29 cellular contexts compared by ENCODE assay signal in the genomic region with DNA sequence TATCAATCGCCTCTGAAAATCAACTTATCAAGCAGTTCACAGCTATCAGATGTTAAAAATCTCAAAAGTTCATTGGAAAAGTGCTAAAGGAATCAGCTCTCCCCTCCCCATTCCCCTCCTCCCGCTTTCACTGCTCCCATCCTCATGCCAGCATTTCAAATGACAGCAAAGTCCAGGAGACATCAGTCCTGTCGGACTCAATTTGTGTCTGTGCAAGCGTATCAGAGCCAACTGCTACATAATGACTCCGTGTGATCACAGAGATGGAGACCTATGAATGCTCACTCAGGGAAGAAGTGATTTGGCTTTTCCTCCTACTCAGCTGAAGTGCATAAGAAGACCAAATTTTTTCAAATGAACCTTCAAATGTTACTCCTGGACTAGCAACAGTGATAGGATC.
"Had no signal": no experiment of that assay in that cellular context is flagged by ENCODE, and none has a peak within 500 bp of the region (broad histone marks: within the 10 kb centered on the region; RNA-seq: fewer than 3 reads in every experiment).

No MANE protein-coding gene starts in this region.

- H3K4me1 ChIP-seq: breast epithelium, colonic mucosa, pancreas had no signal

- H3K36me3 Mint-ChIP-seq: activated CD8-positive, alpha-beta memory T cell treated with anti-CD3 and anti-CD28 coated beads, Interleukin-2, amount 10 ng/mL, durations not matched to agents 7 days and 5 days; activated naive CD4-positive, alpha-beta T cell treated with anti-CD3 and anti-CD28 coated beads, Interleukin-2, amount 50 U/mL, for 24 hours; immature natural killer cell; naive B cell; stimulated activated naive B cell treated with anti-CD40 and anti-IgM and Interleukin-4, amounts not matched to agents 10 μg/mL and 1 μg/mL and 100 μg/mL, for 72 hours had no signal

- H2AFZ ChIP-seq: hepatocyte had no signal

- H3K27ac Mint-ChIP-seq: activated CD4-positive, alpha-beta T cell treated with anti-CD3 and anti-CD28 coated beads for 36 hours; activated CD8-positive, alpha-beta memory T cell treated with anti-CD3 and anti-CD28 coated beads, Interleukin-2, amount 10 ng/mL, durations not matched to agents 7 days and 5 days; activated CD8-positive, alpha-beta T cell treated with anti-CD3 and anti-CD28 coated beads, Interleukin-2, amount 10 ng/mL, durations not matched to agents 7 days and 5 days; activated naive CD4-positive, alpha-beta T cell treated with anti-CD3 and anti-CD28 coated beads, Interleukin-2, amount 50 U/mL, for 24 hours; activated naive CD8-positive, alpha-beta T cell treated with anti-CD3 and anti-CD28 coated beads, Interleukin-2, amount 50 U/mL, for 24 hours; activated T-helper 2 cell treated with anti-CD3 and anti-CD28 coated beads, Interferon-gamma antibody, Interleukin-2, Interleukin-4, amounts not matched to agents 10 μg/mL and 5 μg/mL and 100 μg/mL, durations not matched to agents 14 hours and 24 hours and 36 hours; immature natural killer cell; naive B cell; stimulated activated naive B cell treated with anti-CD40 and anti-IgM and Interleukin-4, amounts not matched to agents 10 μg/mL and 1 μg/mL and 100 μg/mL, for 72 hours had no signal

- H3K9me3 Mint-ChIP-seq: activated naive CD8-positive, alpha-beta T cell treated with anti-CD3 and anti-CD28 coated beads, Interleukin-2, amount 50 U/mL, for 24 hours; activated T-helper 2 cell treated with anti-CD3 and anti-CD28 coated beads, Interferon-gamma antibody, Interleukin-2, Interleukin-4, amounts not matched to agents 10 μg/mL and 5 μg/mL and 100 μg/mL, durations not matched to agents 14 hours and 24 hours and 36 hours; naive B cell had no signal

- H3K9me3 ChIP-seq: breast epithelium, colonic mucosa, gastrocnemius medialis, left lung, lower lobe of right lung, pancreas, stomach, tibial artery had no signal

- H3K27me3 ChIP-seq: colonic mucosa, gastrocnemius medialis, hepatocyte, left lung, stomach, tibial artery had no signal

- H3K4me3 Mint-ChIP-seq: activated CD4-positive, alpha-beta T cell treated with anti-CD3 and anti-CD28 coated beads for 36 hours; activated CD8-positive, alpha-beta memory T cell treated with anti-CD3 and anti-CD28 coated beads, Interleukin-2, amount 10 ng/mL, durations not matched to agents 7 days and 5 days; activated CD8-positive, alpha-beta T cell treated with anti-CD3 and anti-CD28 coated beads, Interleukin-2, amount 10 ng/mL, durations not matched to agents 7 days and 5 days; activated naive CD4-positive, alpha-beta T cell treated with anti-CD3 and anti-CD28 coated beads, Interleukin-2, amount 50 U/mL, for 24 hours; activated naive CD8-positive, alpha-beta T cell treated with anti-CD3 and anti-CD28 coated beads, Interleukin-2, amount 50 U/mL, for 24 hours; immature natural killer cell; naive B cell; stimulated activated naive B cell treated with anti-CD40 and anti-IgM and Interleukin-4, amounts not matched to agents 10 μg/mL and 1 μg/mL and 100 μg/mL, for 72 hours had no signal

- H3K79me2 ChIP-seq: hepatocyte had no signal

- H3K27me3 Mint-ChIP-seq: activated CD4-positive, alpha-beta T cell treated with anti-CD3 and anti-CD28 coated beads for 36 hours; activated naive CD4-positive, alpha-beta T cell treated with anti-CD3 and anti-CD28 coated beads, Interleukin-2, amount 50 U/mL, for 24 hours; activated naive CD8-positive, alpha-beta T cell treated with anti-CD3 and anti-CD28 coated beads, Interleukin-2, amount 50 U/mL, for 24 hours; naive B cell had no signal

- H3K36me3 ChIP-seq: breast epithelium, colonic mucosa, gastrocnemius medialis, left lung, lower lobe of right lung, pancreas, stomach, tibial artery had no signal

- H3K27ac ChIP-seq: breast epithelium, colonic mucosa, gastrocnemius medialis, hepatocyte, left lung, lower lobe of right lung, pancreas, stomach, tibial artery had no signal

- H3K4me2 ChIP-seq: hepatocyte had no signal

- H3K4me3 ChIP-seq: breast epithelium, colonic mucosa, gastrocnemius medialis, hepatocyte, left lung, lower lobe of right lung, pancreas, stomach, tibial artery had no signal

- H3K4me1 Mint-ChIP-seq: activated CD4-positive, alpha-beta T cell treated with anti-CD3 and anti-CD28 coated beads for 36 hours; activated CD8-positive, alpha-beta memory T cell treated with anti-CD3 and anti-CD28 coated beads, Interleukin-2, amount 10 ng/mL, durations not matched to agents 7 days and 5 days; activated naive CD4-positive, alpha-beta T cell treated with anti-CD3 and anti-CD28 coated beads, Interleukin-2, amount 50 U/mL, for 24 hours; activated naive CD8-positive, alpha-beta T cell treated with anti-CD3 and anti-CD28 coated beads, Interleukin-2, amount 50 U/mL, for 24 hours; immature natural killer cell had no signal

- DNase-seq: activated CD4-positive, alpha-beta T cell treated with anti-CD3 and anti-CD28 coated beads for 36 hours; activated CD4-positive, CD25-positive, alpha-beta regulatory T cell; activated CD8-positive, alpha-beta memory T cell treated with anti-CD3 and anti-CD28 coated beads, Interleukin-2, amount 10 ng/mL, durations not matched to agents 7 days and 5 days; activated CD8-positive, alpha-beta T cell treated with anti-CD3 and anti-CD28 coated beads, Interleukin-2, amount 10 ng/mL, durations not matched to agents 7 days and 5 days; activated naive CD8-positive, alpha-beta T cell treated with anti-CD3 and anti-CD28 coated beads, Interleukin-2, amount 50 U/mL, for 24 hours; activated T-cell treated with anti-CD3 and anti-CD28 coated beads, Interleukin-2, amount 50 U/mL, for 48 hours; amygdala; central memory CD4-positive, alpha-beta T cell; colonic mucosa; effector memory CD4-positive, alpha-beta T cell; erythroblast; gastrocnemius medialis; immature natural killer cell; kidney; left lung; lower lobe of right lung; naive B cell; nucleus accumbens; pancreas; right cardiac atrium; stimulated activated CD4-positive, alpha-beta T cell treated with anti-CD3 and anti-CD28 coated beads, Interleukin-15, amount 100 ng/mL, for 24 hours; stimulated activated CD4-positive, alpha-beta T cell treated with anti-CD3 and anti-CD28 coated beads, Interleukin-2, amount 100 ng/mL, for 24 hours; stimulated activated naive B cell treated with anti-CD40 and anti-IgM and Interleukin-4, amounts not matched to agents 10 μg/mL and 1 μg/mL and 100 μg/mL, for 72 hours; stomach; tibial artery had no signal
